ENCODE assay signal across 9 cellular contexts in the genomic region with DNA sequence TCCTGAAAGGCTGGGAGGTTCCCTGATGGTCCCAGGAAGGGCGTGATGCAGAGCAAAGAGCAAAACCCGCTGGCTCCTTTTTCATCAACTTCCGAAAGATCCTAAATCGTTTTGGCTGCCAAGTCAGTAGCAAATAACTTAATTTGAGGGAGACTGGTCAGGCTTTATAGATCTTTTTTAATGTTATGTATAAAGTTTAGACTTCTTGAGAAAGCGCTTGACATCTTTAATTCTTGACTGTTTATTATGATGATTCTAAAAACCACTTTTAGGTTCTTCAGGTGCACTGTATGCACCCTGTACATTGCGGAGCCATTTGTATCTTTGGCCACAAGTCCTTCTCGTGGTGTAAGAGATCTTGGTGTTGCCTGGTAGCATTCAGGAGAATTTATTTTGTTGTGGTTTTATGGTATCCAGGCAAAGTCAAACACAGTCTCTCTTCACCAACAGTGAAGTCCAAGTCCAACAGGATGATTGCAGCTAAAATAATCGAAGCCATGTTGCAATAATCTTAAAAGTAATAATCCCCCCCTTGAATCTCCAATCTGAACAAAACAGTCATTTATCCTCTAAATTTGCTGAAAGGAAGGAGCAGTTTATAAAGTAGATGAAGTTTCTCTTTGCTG. TPM values are rescaled to one million over a fixed set of nuclear protein-coding genes. Genes with fewer than 3 reads are reported as not detected.
DNase-seq lines count a peak whose midpoint lies in the region; ATAC-seq, FAIRE-seq and TF ChIP-seq lines count a peak whose summit lies in the region.
"Had no signal": no experiment of that assay in that cellular context is flagged by ENCODE, and none has a peak within 500 bp of the region (broad histone marks: within the 10 kb centered on the region; RNA-seq: fewer than 3 reads in every experiment).

No MANE protein-coding gene starts in this region.

- TF ChIP-seq CTCF in colonic mucosa (IDR thresholded peaks at IDR 0.05) (no peak), mesothelial cell of epicardium (IDR thresholded peaks at IDR 0.05; ENCODE audit: unreplicated experiment) (no peak), tibial nerve (IDR thresholded peaks at IDR 0.05) (no peak)

- 45 to 47% methylated on average over 8 of the region's 8 CpGs for WGBS in tibial nerve, 2 donors

- FAIRE-seq in urothelium cell line (lab: Jason Lieb, UNC) = no peak

- ATAC-seq in activated T-cell treated with anti-CD3 and anti-CD28 coated beads, Interleukin-2, amount 50 U/mL, for 4 hours = no peak

- H3K4me3 Mint-ChIP-seq in activated T-cell treated with anti-CD3 and anti-CD28 coated beads, Interleukin-2, amount 50 U/mL, for 4 hours = peak overlapping the region; percentile 56
- peak overlapping the region; percentile 64 for H3K4me3 Mint-ChIP-seq in mesothelial cell of epicardium

- H3K9ac ChIP-seq in colonic mucosa (ENCODE audit: low read depth in 2 of 2, low read length in 2 of 2) = no peak overlapping the region

- TF ChIP-seq POLR2A in tibial nerve (IDR thresholded peaks at IDR 0.05) = no peak

- peaks cover 15% of the 10 kb centered on the region for H3K27me3 ChIP-seq in colonic mucosa
- peaks cover 0 to 4% of the 10 kb centered on the region in 2 donors for H3K27me3 ChIP-seq in tibial nerve

- H3K9me3 ChIP-seq in colonic mucosa (no peaks in the 10 kb centered on the region), tibial nerve (no peaks in the 10 kb centered on the region)

- TF ChIP-seq EP300 in tibial nerve (IDR thresholded peaks at IDR 0.05) = no peak

- DNase-seq in activated T-cell treated with anti-CD3 and anti-CD28 coated beads, Interleukin-2, amount 50 U/mL, for 4 hours = no peak
- no peak for DNase-seq in activated T-cell treated with anti-CD3 and anti-CD28 coated beads, Interleukin-2, amount 50 U/mL, for 48 hours
- DNase-seq in colonic mucosa = no peak
- no peak for DNase-seq in mesothelial cell of epicardium (ENCODE audit: low spot score in 2 of 2, unreplicated experiment in 2 of 2)
- no peak for DNase-seq in tibial nerve (ENCODE audit: low spot score in 2 of 2)
- DNase-seq in superior temporal gyrus (ENCODE audit: extremely low spot score) = no peak
- no peak for DNase-seq in NCI-H187 treated with DMSO at 0.1 percent for 48 hours (lab: John Stamatoyannopoulos, UW)
- DNase-seq in urothelium cell line (ENCODE audit: low spot score) = no peak

- intact Hi-C loops in colonic mucosa (cut with DNase I) = no loop called here

- H3K27ac Mint-ChIP-seq in mesothelial cell of epicardium = no peak overlapping the region

- no peaks in the 10 kb centered on the region for H3K36me3 Mint-ChIP-seq in activated T-cell treated with anti-CD3 and anti-CD28 coated beads, Interleukin-2, amount 50 U/mL, for 4 hours (ENCODE audit: insufficient read depth)
- H3K36me3 Mint-ChIP-seq in mesothelial cell of epicardium = no peaks in the 10 kb centered on the region

- H3K9me3 Mint-ChIP-seq in activated T-cell treated with anti-CD3 and anti-CD28 coated beads, Interleukin-2, amount 50 U/mL, for 4 hours = no peaks in the 10 kb centered on the region
- no peaks in the 10 kb centered on the region for H3K9me3 Mint-ChIP-seq in mesothelial cell of epicardium

- H3K4me1 ChIP-seq in colonic mucosa (no peaks in the 10 kb centered on the region), tibial nerve (peaks cover 0 to 23% (median 4%) of the 10 kb centered on the region in 4 donors)

- no peaks in the 10 kb centered on the region for H3K36me3 ChIP-seq in colonic mucosa
- H3K36me3 ChIP-seq in tibial nerve = no peaks in the 10 kb centered on the region

- H3K4me3 ChIP-seq in colonic mucosa (peak overlapping the region; percentile 42), tibial nerve (peak overlapping the region; percentile 46 to 65 (median 54))

- H3K27me3 Mint-ChIP-seq in activated T-cell treated with anti-CD3 and anti-CD28 coated beads, Interleukin-2, amount 50 U/mL, for 4 hours (ENCODE audit: low read depth) = peaks cover 33% of the 10 kb centered on the region
- peaks cover 58% of the 10 kb centered on the region for H3K27me3 Mint-ChIP-seq in mesothelial cell of epicardium (ENCODE audit: low read depth)

- no peak overlapping the region for H3K27ac ChIP-seq in colonic mucosa
- H3K27ac ChIP-seq in tibial nerve = peak overlapping the region in 3 of 4 donors; percentile 18 to 70 (median 50)
- H3K27ac ChIP-seq: C4-2B had no signal

- H3K4me1 Mint-ChIP-seq in activated T-cell treated with anti-CD3 and anti-CD28 coated beads, Interleukin-2, amount 50 U/mL, for 4 hours (ENCODE audit: low read depth) = peaks cover 17% of the 10 kb centered on the region
- H3K4me1 Mint-ChIP-seq in mesothelial cell of epicardium = peaks cover 15% of the 10 kb centered on the region

RNA-seq across cellular contexts. Expression of a gene that starts 0.4 kb away (rescaled TPM):
- 10 to 100 TPM; 11.0 to 16.1 (median 11.1) TPM for total RNA-seq in activated T-cell treated with anti-CD3 and anti-CD28 coated beads, Interleukin-2, amount 50 U/mL, for 4 hours
- 10 to 100 TPM; 11.6 to 23.7 TPM for total RNA-seq in colonic mucosa
- 53.5 to 60.5 TPM (median 58.3 TPM) in 3 replicates for total RNA-seq in mesothelial cell of epicardium
- total RNA-seq in tibial nerve = 100 to 1,000 TPM; 120 to 163 (median 137) TPM
